9 cellular contexts compared by ENCODE assay signal in genomic region chr1:174656409-174657059, GRCh38.
"Had no signal": no experiment of that assay in that cellular context is flagged by ENCODE, and none has a peak within 500 bp of the region (broad histone marks: within the 10 kb centered on the region; RNA-seq: fewer than 3 reads in every experiment).

No MANE protein-coding gene starts in this region.

- H3K4me3 ChIP-seq: GM23248, HAP-1, K562 had no signal

- H3K9me3 ChIP-seq: HAP-1 had no signal

- DNase-seq: GM23248, GOT3, H7, HFFc6, IMR-90 had no signal

- H3K36me3 ChIP-seq: HAP-1 had no signal

- H3K4me1 ChIP-seq: HAP-1 had no signal

- H2AFZ ChIP-seq: GM23248 had no signal

- H3K9ac ChIP-seq: GM23248 had no signal

- ATAC-seq: HCT116, K562 had no signal

- FAIRE-seq: K562 had no signal

- H3K27ac ChIP-seq: GM23248, HL-60 had no signal
